8 cellular contexts compared by ENCODE assay signal in genomic region chr7:39951156-39951942, GRCh38. TPM values are rescaled to one million over a fixed set of nuclear protein-coding genes. Genes with fewer than 3 reads are reported as not detected.
DNase-seq lines count a peak whose midpoint lies in the region; ATAC-seq and TF ChIP-seq lines count a peak whose summit lies in the region.

No MANE protein-coding gene starts in this region.

- no peaks in the 10 kb centered on the region for H3K27me3 ChIP-seq in endocrine pancreas (ENCODE audit: control insufficient read depth, insufficient read depth, low read length)

- peak overlapping the region; percentile 86 for H3K4me3 Mint-ChIP-seq in mesothelial cell of epicardium

- DNase-seq in A172 (ENCODE audit: low spot score) (peak; percentile 35), NCI-H526 (lab: John Stamatoyannopoulos, UW) (peak; percentile 35 to 86), mesothelial cell of epicardium (ENCODE audit: low spot score in 2 of 2, unreplicated experiment in 2 of 2) (peak; percentile 44 to 74)
- peak; percentile 40 to 54 (median 53) for DNase-seq in activated CD8-positive, alpha-beta memory T cell treated with anti-CD3 and anti-CD28 coated beads for 48 hours (ENCODE audit: low read depth in 2 of 3, low spot score in 2 of 3)
- peak; percentile 23 to 56 for DNase-seq in stimulated activated CD8-positive, alpha-beta memory T cell treated with anti-CD3 and anti-CD28 coated beads, Interleukin-2, amount 100 ng/mL, for 1 hour (ENCODE audit: low read depth in 2 of 2)

- H3K4me1 ChIP-seq in endocrine pancreas (ENCODE audit: control insufficient read depth, insufficient read depth, low read length) = peaks cover 12% of the 10 kb centered on the region

- peak overlapping the region; percentile 94 for H3K27ac Mint-ChIP-seq in mesothelial cell of epicardium

- no peaks in the 10 kb centered on the region for H3K9me3 ChIP-seq in endocrine pancreas (ENCODE audit: control insufficient read depth, low read length)

- H3K27me3 Mint-ChIP-seq in mesothelial cell of epicardium (ENCODE audit: low read depth) = no peaks in the 10 kb centered on the region

- H3K9me3 Mint-ChIP-seq in mesothelial cell of epicardium = no peaks in the 10 kb centered on the region

- H3K9ac ChIP-seq in endocrine pancreas (ENCODE audit: control insufficient read depth, insufficient read depth, low read length) = peak overlapping the region; percentile 92

- peaks cover 44% of the 10 kb centered on the region for H3K4me1 Mint-ChIP-seq in mesothelial cell of epicardium

- H3K36me3 ChIP-seq in endocrine pancreas (ENCODE audit: control insufficient read depth, insufficient read depth, low read length) = no peaks in the 10 kb centered on the region

- TF ChIP-seq CTCF in mesothelial cell of epicardium (IDR thresholded peaks at IDR 0.05; ENCODE audit: unreplicated experiment) = peak; percentile 12

- ATAC-seq in GM18498 (IDR thresholded peaks at IDR 0.05; ENCODE audit: unreplicated experiment) (peak; percentile 33), HG03039 (IDR thresholded peaks at IDR 0.05; ENCODE audit: unreplicated experiment) (peak; percentile 19)

- peaks cover 3% of the 10 kb centered on the region for H3K36me3 Mint-ChIP-seq in mesothelial cell of epicardium

- peak overlapping the region; percentile 94 for H3K4me3 ChIP-seq in endocrine pancreas (ENCODE audit: control insufficient read depth, insufficient read depth, low read length)

RNA-seq across cellular contexts. Expression of gene CDK13, which starts 1.3 kb away (rescaled TPM):
- 49.3 and 53.2 TPM in 2 replicates for total RNA-seq in A172 (2014; rRNA removed; shearing (Covaris generic))
- total RNA-seq in mesothelial cell of epicardium = 75.8 to 82.0 TPM (median 76.0 TPM) in 3 replicates

Comparison
In these comparisons a context has a peak if more than half of its experiments do, and no peak if none do; other contexts are left out.
1. Peak in every context shown above with its lines: DNase-seq, ATAC-seq and H3K4me3 ChIP-seq.